ENCODE assay signal across 21 cellular contexts in genomic region chr20:5268449-5268848, GRCh38. TPM values are rescaled to one million over a fixed set of nuclear protein-coding genes. Genes with fewer than 3 reads are reported as not detected.
"Had no signal": no experiment of that assay in that cellular context is flagged by ENCODE, and none has a peak within 500 bp of the region (broad histone marks: within the 10 kb centered on the region; RNA-seq: fewer than 3 reads in every experiment).

No MANE protein-coding gene starts in this region.

- H3K9me3 Mint-ChIP-seq: activated CD4-positive, alpha-beta memory T cell treated with anti-CD3 and anti-CD28 coated beads, Interleukin-2, amount 10 ng/mL, durations not matched to agents 7 days and 5 days; activated naive CD4-positive, alpha-beta T cell treated with anti-CD3 and anti-CD28 coated beads, Interleukin-2, amount 50 U/mL, for 24 hours; activated T-cell treated with anti-CD3 and anti-CD28 coated beads, Interleukin-2, amount 50 U/mL, for 24 hours; naive B cell had no signal

- H3K36me3 Mint-ChIP-seq: activated naive CD4-positive, alpha-beta T cell treated with anti-CD3 and anti-CD28 coated beads, Interleukin-2, amount 50 U/mL, for 24 hours; naive B cell; WTC11 had no signal

- H3K4me1 Mint-ChIP-seq: activated CD4-positive, alpha-beta memory T cell treated with anti-CD3 and anti-CD28 coated beads, Interleukin-2, amount 10 ng/mL, durations not matched to agents 7 days and 5 days; activated naive CD4-positive, alpha-beta T cell treated with anti-CD3 and anti-CD28 coated beads, Interleukin-2, amount 50 U/mL, for 24 hours had no signal

- ATAC-seq: left lobe of liver, WTC11 had no signal

- H3K27ac Mint-ChIP-seq: activated CD4-positive, alpha-beta memory T cell treated with anti-CD3 and anti-CD28 coated beads, Interleukin-2, amount 10 ng/mL, durations not matched to agents 7 days and 5 days; activated naive CD4-positive, alpha-beta T cell treated with anti-CD3 and anti-CD28 coated beads, Interleukin-2, amount 50 U/mL, for 24 hours; activated T-cell treated with anti-CD3 and anti-CD28 coated beads, Interleukin-2, amount 50 U/mL, for 24 hours; naive B cell; WTC11 had no signal

- DNase-seq: activated CD4-positive, alpha-beta memory T cell treated with anti-CD3 and anti-CD28 coated beads, Interleukin-2, amount 10 ng/mL, durations not matched to agents 7 days and 5 days; activated CD4-positive, alpha-beta T cell treated with anti-CD3 and anti-CD28 coated beads for 4 hours; activated T-cell treated with anti-CD3 and anti-CD28 coated beads, Interleukin-2, amount 50 U/mL, for 24 hours; adrenal gland; head of caudate nucleus; naive B cell; stimulated activated CD4-positive, alpha-beta T cell treated with anti-CD3 and anti-CD28 coated beads, Interleukin-4, amount 100 ng/mL, for 24 hours; stimulated activated naive CD4-positive, alpha-beta T cell treated with Interleukin-2 at 50 U/mL for 16 hours; substantia nigra; T-helper 2 cell had no signal

- H3K4me3 Mint-ChIP-seq: activated CD4-positive, alpha-beta memory T cell treated with anti-CD3 and anti-CD28 coated beads, Interleukin-2, amount 10 ng/mL, durations not matched to agents 7 days and 5 days; activated naive CD4-positive, alpha-beta T cell treated with anti-CD3 and anti-CD28 coated beads, Interleukin-2, amount 50 U/mL, for 24 hours; activated T-cell treated with anti-CD3 and anti-CD28 coated beads, Interleukin-2, amount 50 U/mL, for 24 hours; naive B cell; WTC11 had no signal

RNA-seq across cellular contexts. Expression of gene PROKR2, which starts 48.3 kb away (rescaled TPM):
- total RNA-seq: activated CD4-positive, alpha-beta memory T cell treated with anti-CD3 and anti-CD28 coated beads, Interleukin-2, amount 10 ng/mL, durations not matched to agents 7 days and 5 days; adrenal gland; cardiac septum; endothelial cell of umbilical vein; fibroblast of lung; left lobe of liver; lung microvascular endothelial cell; mononuclear cell; right atrium auricular region; tibial nerve; vagina had no signal
